32 cellular contexts compared by ENCODE assay signal in genomic region chr6:160662842-160663241, GRCh38. TPM values are rescaled to one million over a fixed set of nuclear protein-coding genes. Genes with fewer than 3 reads are reported as not detected.
"Had no signal": no experiment of that assay in that cellular context is flagged by ENCODE, and none has a peak within 500 bp of the region (broad histone marks: within the 10 kb centered on the region; RNA-seq: fewer than 3 reads in every experiment).

No MANE protein-coding gene starts in this region.

- H3K36me3 ChIP-seq: esophagus squamous epithelium, gastrocnemius medialis, heart right ventricle, left ventricle myocardium inferior, lower lobe of right lung had no signal

- DNase-seq: dermis blood vessel endothelial cell; dorsolateral prefrontal cortex; effector CD4-positive, alpha-beta T cell; effector memory CD4-positive, alpha-beta T cell; esophagus squamous epithelium; foreskin fibroblast; foreskin melanocyte; gastrocnemius medialis; glutamatergic neuron; head of caudate nucleus; heart right ventricle; hippocampal formation; left cardiac atrium; left ventricle myocardium inferior; lower lobe of right lung; mesenchymal stem cell; midbrain; mucosa of descending colon; naive B cell had no signal

- ATAC-seq: gastrocnemius medialis, heart right ventricle, left cardiac atrium, lower lobe of right lung, mucosa of descending colon had no signal

- H3K4me3 ChIP-seq: coronary artery, dorsolateral prefrontal cortex, esophagus squamous epithelium, gastrocnemius medialis, heart right ventricle, left ventricle myocardium inferior, lower lobe of right lung, mucosa of descending colon had no signal

- H3K27ac ChIP-seq: coronary artery, dorsolateral prefrontal cortex, esophagus squamous epithelium, gastrocnemius medialis, heart right ventricle, left ventricle myocardium inferior, lower lobe of right lung had no signal

- FAIRE-seq: colon, endothelial cell of umbilical vein, islet of Langerhans, keratinocyte had no signal

- H3K4me1 ChIP-seq: esophagus squamous epithelium, gastrocnemius medialis, heart right ventricle, left ventricle myocardium inferior, lower lobe of right lung had no signal

- H3K27me3 ChIP-seq: esophagus squamous epithelium, gastrocnemius medialis had no signal

- H3K9me3 ChIP-seq: esophagus squamous epithelium, gastrocnemius medialis, lower lobe of right lung, mucosa of descending colon had no signal

RNA-seq across cellular contexts. Expression of gene LPA, which starts 1.2 kb away (rescaled TPM):
- total RNA-seq: dermis blood vessel endothelial cell, endothelial cell of umbilical vein, epithelial cell of proximal tubule, gastrocnemius medialis, glomerular endothelial cell, heart right ventricle, kidney epithelial cell, left cardiac atrium, left ventricle myocardium inferior, lower leg skin, lung microvascular endothelial cell, myocyte had no signal
- polyA plus RNA-seq: endothelial cell of umbilical vein, heart right ventricle, keratinocyte had no signal

RNA-seq across cellular contexts. Expression of gene PLG, which starts 39.2 kb away (rescaled TPM):
- total RNA-seq: cerebellum, dermis blood vessel endothelial cell, endothelial cell of umbilical vein, epithelial cell of proximal tubule, esophagus squamous epithelium, glomerular endothelial cell, heart right ventricle, kidney epithelial cell, left cardiac atrium, left ventricle myocardium inferior, lower leg skin, lung microvascular endothelial cell, myocyte had no signal
- polyA plus RNA-seq: endothelial cell of umbilical vein, esophagus, heart right ventricle, keratinocyte had no signal
